Comparison of ENCODE assay signal across 11 cellular contexts in genomic region chr2:6326958-6327357, GRCh38.
"Had no signal": no experiment of that assay in that cellular context is flagged by ENCODE, and none has a peak within 500 bp of the region (broad histone marks: within the 10 kb centered on the region; RNA-seq: fewer than 3 reads in every experiment).

No MANE protein-coding gene starts in this region.

- H3K4me1 Mint-ChIP-seq: GM23338 had no signal

- H3K9ac ChIP-seq: GM23248 had no signal

- H3K27ac Mint-ChIP-seq: GM23338, H9, HFFc6 had no signal

- H3K4me3 ChIP-seq: GM23248, GM23338, HAP-1 had no signal

- H3K4me2 ChIP-seq: GM23338 had no signal

- ATAC-seq: GM23338, HCT116 had no signal

- H3K27ac ChIP-seq: GM23248 had no signal

- H3K36me3 ChIP-seq: HAP-1 had no signal

- DNase-seq: GM23248, GOT3, H7, H9, HCEC 1CT, HFFc6 had no signal

- FAIRE-seq: H1, H54 had no signal

- H2AFZ ChIP-seq: GM23248, GM23338 had no signal

- H3K4me1 ChIP-seq: HAP-1 had no signal

- H3K9me3 ChIP-seq: HAP-1 had no signal

- H3K4me3 Mint-ChIP-seq: GM23338, H9, HFFc6 had no signal
